Comparison of ENCODE assay signal across 1 cellular context in genomic region chr16:30445408-30446202, GRCh38.
A peak's percentile ranks its signal among the peaks of the same experiment; 100 is the strongest.
TF ChIP-seq lines count a peak whose summit lies in the region.

A gene with protein sequence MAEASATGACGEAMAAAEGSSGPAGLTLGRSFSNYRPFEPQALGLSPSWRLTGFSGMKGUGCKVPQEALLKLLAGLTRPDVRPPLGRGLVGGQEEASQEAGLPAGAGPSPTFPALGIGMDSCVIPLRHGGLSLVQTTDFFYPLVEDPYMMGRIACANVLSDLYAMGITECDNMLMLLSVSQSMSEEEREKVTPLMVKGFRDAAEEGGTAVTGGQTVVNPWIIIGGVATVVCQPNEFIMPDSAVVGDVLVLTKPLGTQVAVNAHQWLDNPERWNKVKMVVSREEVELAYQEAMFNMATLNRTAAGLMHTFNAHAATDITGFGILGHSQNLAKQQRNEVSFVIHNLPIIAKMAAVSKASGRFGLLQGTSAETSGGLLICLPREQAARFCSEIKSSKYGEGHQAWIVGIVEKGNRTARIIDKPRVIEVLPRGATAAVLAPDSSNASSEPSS (minus strand): TSS chr16:30445874. CDS start chr16:30445727, 147 bp downstream.

TF ChIP-seq in K562, 482 proteins besides CTCF, POLR2A, EP300 and RAD21 (continued from another document and continues in another):
- TF ChIP-seq, protein P1, sequence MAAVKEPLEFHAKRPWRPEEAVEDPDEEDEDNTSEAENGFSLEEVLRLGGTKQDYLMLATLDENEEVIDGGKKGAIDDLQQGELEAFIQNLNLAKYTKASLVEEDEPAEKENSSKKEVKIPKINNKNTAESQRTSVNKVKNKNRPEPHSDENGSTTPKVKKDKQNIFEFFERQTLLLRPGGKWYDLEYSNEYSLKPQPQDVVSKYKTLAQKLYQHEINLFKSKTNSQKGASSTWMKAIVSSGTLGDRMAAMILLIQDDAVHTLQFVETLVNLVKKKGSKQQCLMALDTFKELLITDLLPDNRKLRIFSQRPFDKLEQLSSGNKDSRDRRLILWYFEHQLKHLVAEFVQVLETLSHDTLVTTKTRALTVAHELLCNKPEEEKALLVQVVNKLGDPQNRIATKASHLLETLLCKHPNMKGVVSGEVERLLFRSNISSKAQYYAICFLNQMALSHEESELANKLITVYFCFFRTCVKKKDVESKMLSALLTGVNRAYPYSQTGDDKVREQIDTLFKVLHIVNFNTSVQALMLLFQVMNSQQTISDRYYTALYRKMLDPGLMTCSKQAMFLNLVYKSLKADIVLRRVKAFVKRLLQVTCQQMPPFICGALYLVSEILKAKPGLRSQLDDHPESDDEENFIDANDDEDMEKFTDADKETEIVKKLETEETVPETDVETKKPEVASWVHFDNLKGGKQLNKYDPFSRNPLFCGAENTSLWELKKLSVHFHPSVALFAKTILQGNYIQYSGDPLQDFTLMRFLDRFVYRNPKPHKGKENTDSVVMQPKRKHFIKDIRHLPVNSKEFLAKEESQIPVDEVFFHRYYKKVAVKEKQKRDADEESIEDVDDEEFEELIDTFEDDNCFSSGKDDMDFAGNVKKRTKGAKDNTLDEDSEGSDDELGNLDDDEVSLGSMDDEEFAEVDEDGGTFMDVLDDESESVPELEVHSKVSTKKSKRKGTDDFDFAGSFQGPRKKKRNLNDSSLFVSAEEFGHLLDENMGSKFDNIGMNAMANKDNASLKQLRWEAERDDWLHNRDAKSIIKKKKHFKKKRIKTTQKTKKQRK (IDR thresholded peaks at IDR 0.05; ENCODE audit: borderline replicate concordance, low read depth, low read length): 0 out of 2 replicates have a peak, but pooled peaks have one; percentile 33
- no peak for TF ChIP-seq CREBBP (IDR thresholded peaks at IDR 0.05; ENCODE audit: low read depth, low read length)
- TF ChIP-seq RB1 (IDR thresholded peaks at IDR 0.05; ENCODE audit: low read depth): peak; percentile 90
- TF ChIP-seq PCBP1 (IDR thresholded peaks at IDR 0.05; ENCODE audit: low read depth, low read length, poor library complexity, severe bottlenecking): peak; percentile 71
- TF ChIP-seq CC2D1A (IDR thresholded peaks at IDR 0.05): no peak
- TF ChIP-seq EGR1 (conservative IDR thresholded peaks at IDR 0.05): peak; percentile 90
- TF ChIP-seq PPARD (CRISPR knock-in tag; IDR thresholded peaks at IDR 0.05): no peak
- no peak for TF ChIP-seq MCM5 (IDR thresholded peaks at IDR 0.05; ENCODE audit: low read depth)
- TF ChIP-seq RBBP5 (IDR thresholded peaks at IDR 0.05; ENCODE audit: borderline replicate concordance, insufficient read depth, low read length, poor library complexity, severe bottlenecking): peak; percentile 89
- no peak for TF ChIP-seq FOXA1 (IDR thresholded peaks at IDR 0.05; ENCODE audit: borderline replicate concordance)
- no peak for TF ChIP-seq KAT7 (CRISPR knock-in tag; IDR thresholded peaks at IDR 0.05; ENCODE audit: borderline replicate concordance)
- no peak for TF ChIP-seq ZFP30 (CRISPR knock-in tag; IDR thresholded peaks at IDR 0.05; ENCODE audit: borderline replicate concordance)
- no peak for TF ChIP-seq HBP1 (CRISPR knock-in tag; IDR thresholded peaks at IDR 0.05)
- TF ChIP-seq ZEB2 (IDR thresholded peaks at IDR 0.05): 0 out of 2 replicates have a peak, but pooled peaks have one; percentile 5
- no peak for TF ChIP-seq HEY1 (CRISPR knock-in tag; IDR thresholded peaks at IDR 0.05; ENCODE audit: borderline replicate concordance)
- TF ChIP-seq BACH1 (tag; IDR thresholded peaks at IDR 0.05): no peak
- no peak for TF ChIP-seq TEAD2 (tag; IDR thresholded peaks at IDR 0.05)
- TF ChIP-seq TAL1 (IDR thresholded peaks at IDR 0.05): no peak
- peak; percentile 95 for TF ChIP-seq POLR2AphosphoS5 (IDR thresholded peaks at IDR 0.05; ENCODE audit: control insufficient read depth, insufficient read depth, low read depth, low read length)
- TF ChIP-seq POLR2B (IDR thresholded peaks at IDR 0.05; ENCODE audit: low read depth, partially characterized antibody): peak; percentile 95
- TF ChIP-seq HDAC1 (IDR thresholded peaks at IDR 0.05): peak in 1 of 2 experiments; percentile 43; a peak in 3 of 4 replicates
- TF ChIP-seq CBFA2T2 (conservative IDR thresholded peaks at IDR 0.05): no peak
- TF ChIP-seq ZHX1 (conservative IDR thresholded peaks at IDR 0.05; ENCODE audit: low read length): peak; percentile 66; the same call in 1 of the 2 replicates
- TF ChIP-seq ZNF217 (CRISPR knock-in tag; IDR thresholded peaks at IDR 0.05): no peak
- peak; percentile 21 to 78 (median 64) for TF ChIP-seq YY1 (IDR thresholded peaks at IDR 0.05; ENCODE audit: borderline replicate concordance in 1 of 3, control insufficient read depth in 1 of 3, extremely low read depth in 1 of 3, insufficient read depth in 3 of 3, insufficient read length in 1 of 3, insufficient replicate concordance in 2 of 3, low read depth in 1 of 3, low read length in 2 of 3)
- no peak for TF ChIP-seq ZNF445 (CRISPR knock-in tag; IDR thresholded peaks at IDR 0.05; ENCODE audit: low read depth)
- TF ChIP-seq CHD2 (IDR thresholded peaks at IDR 0.05; ENCODE audit: low read depth, low read length): peak; percentile 79
- TF ChIP-seq, protein P2, sequence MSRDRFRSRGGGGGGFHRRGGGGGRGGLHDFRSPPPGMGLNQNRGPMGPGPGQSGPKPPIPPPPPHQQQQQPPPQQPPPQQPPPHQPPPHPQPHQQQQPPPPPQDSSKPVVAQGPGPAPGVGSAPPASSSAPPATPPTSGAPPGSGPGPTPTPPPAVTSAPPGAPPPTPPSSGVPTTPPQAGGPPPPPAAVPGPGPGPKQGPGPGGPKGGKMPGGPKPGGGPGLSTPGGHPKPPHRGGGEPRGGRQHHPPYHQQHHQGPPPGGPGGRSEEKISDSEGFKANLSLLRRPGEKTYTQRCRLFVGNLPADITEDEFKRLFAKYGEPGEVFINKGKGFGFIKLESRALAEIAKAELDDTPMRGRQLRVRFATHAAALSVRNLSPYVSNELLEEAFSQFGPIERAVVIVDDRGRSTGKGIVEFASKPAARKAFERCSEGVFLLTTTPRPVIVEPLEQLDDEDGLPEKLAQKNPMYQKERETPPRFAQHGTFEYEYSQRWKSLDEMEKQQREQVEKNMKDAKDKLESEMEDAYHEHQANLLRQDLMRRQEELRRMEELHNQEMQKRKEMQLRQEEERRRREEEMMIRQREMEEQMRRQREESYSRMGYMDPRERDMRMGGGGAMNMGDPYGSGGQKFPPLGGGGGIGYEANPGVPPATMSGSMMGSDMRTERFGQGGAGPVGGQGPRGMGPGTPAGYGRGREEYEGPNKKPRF (IDR thresholded peaks at IDR 0.05; ENCODE audit: low read depth, low read length): no peak
- no peak for TF ChIP-seq HDAC8 (tag; IDR thresholded peaks at IDR 0.05)
- TF ChIP-seq ZMIZ1 (IDR thresholded peaks at IDR 0.05; ENCODE audit: low read depth in 2 of 2, low read length in 2 of 2): peak in 1 of 2 experiments; percentile 95; a peak in 2 of 4 replicates
- TF ChIP-seq, protein P3, sequence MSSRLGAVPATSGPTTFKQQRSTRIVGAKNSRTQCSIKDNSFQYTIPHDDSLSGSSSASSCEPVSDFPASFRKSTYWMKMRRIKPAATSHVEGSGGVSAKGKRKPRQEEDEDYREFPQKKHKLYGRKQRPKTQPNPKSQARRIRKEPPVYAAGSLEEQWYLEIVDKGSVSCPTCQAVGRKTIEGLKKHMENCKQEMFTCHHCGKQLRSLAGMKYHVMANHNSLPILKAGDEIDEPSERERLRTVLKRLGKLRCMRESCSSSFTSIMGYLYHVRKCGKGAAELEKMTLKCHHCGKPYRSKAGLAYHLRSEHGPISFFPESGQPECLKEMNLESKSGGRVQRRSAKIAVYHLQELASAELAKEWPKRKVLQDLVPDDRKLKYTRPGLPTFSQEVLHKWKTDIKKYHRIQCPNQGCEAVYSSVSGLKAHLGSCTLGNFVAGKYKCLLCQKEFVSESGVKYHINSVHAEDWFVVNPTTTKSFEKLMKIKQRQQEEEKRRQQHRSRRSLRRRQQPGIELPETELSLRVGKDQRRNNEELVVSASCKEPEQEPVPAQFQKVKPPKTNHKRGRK (tag; IDR thresholded peaks at IDR 0.05): no peak
- no peak for TF ChIP-seq ZBTB5 (IDR thresholded peaks at IDR 0.05)
- TF ChIP-seq MAFG (tag; conservative IDR thresholded peaks at IDR 0.05): no peak
- TF ChIP-seq STAT5A (IDR thresholded peaks at IDR 0.05; ENCODE audit: borderline replicate concordance, low read length): no peak
- TF ChIP-seq KAT8 (IDR thresholded peaks at IDR 0.05; ENCODE audit: low read depth): no peak
- no peak for TF ChIP-seq ETV6 (IDR thresholded peaks at IDR 0.05; ENCODE audit: borderline replicate concordance in 1 of 2, low read depth in 2 of 2, low read length in 1 of 2)
- 0 out of 2 replicates have a peak, but pooled peaks have one; percentile 32 for TF ChIP-seq ETV6 (CRISPR knock-in tag; IDR thresholded peaks at IDR 0.05; ENCODE audit: borderline replicate concordance)
- peak in 1 of 2 experiments; percentile 39; a peak in 1 of 4 replicates for TF ChIP-seq MLX (CRISPR knock-in tag; conservative IDR thresholded peaks at IDR 0.05)
- TF ChIP-seq BRD9 (IDR thresholded peaks at IDR 0.05; ENCODE audit: low read depth, partially characterized antibody): peak; percentile 60
